Comparison of ENCODE assay signal across 8 cellular contexts in the genomic region with DNA sequence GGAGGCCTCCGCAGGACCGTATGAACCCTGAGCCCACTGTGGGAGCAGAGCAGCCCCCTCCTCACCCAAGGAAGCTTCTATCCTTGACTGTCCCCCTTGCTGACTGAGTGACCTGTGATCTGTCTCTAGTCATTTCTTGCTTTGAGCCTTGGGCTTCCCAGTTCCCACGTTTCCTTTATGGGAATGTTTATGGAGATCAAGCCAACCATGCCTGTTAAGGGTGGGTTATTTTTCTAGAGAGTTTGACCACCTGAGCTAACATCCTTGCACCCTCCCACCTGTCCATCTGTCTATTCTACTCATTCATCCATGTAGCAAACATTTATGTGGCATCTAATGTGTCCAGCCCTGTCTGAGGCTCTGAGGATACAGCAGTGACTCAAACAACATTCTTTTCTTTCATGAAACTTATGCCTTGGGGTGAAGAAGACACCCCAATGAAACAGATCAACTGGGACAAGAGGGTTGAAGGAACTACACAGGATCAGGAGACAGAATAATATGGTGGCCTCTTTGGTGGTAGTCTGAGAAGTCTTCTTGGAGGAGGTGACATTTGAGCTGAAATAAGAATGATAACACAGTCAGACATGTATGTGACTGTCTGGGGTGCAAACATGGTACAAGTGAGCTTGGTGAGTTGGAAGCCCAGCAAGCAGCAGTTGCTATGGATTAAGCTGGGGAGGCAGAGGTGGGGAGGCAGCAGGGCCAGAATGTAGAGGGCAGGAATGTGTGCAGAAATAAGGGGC. TPM values are rescaled to one million over a fixed set of nuclear protein-coding genes. Genes with fewer than 3 reads are reported as not detected.
DNase-seq lines count a peak whose midpoint lies in the region; ATAC-seq lines count a peak whose summit lies in the region.

No MANE protein-coding gene starts in this region.

- no peaks in the 10 kb centered on the region for H3K79me1 ChIP-seq in neuronal stem cell (ENCODE audit: low read depth, low read length)

- no peak overlapping the region for H2BK15ac ChIP-seq in neuronal stem cell (ENCODE audit: low read length)

- no peaks in the 10 kb centered on the region for H3K27me3 ChIP-seq in BLaER1 treated with 17β-estradiol and CSF1 and Interleukin-3, amounts not matched to agents 10 nM and 100 nM
- H3K27me3 ChIP-seq in neuronal stem cell (ENCODE audit: control insufficient read depth in 3 of 3, insufficient read depth in 3 of 3, low read depth in 1 of 3, low read length in 3 of 3), result no peaks in the 10 kb centered on the region

- H3K27ac ChIP-seq in BLaER1 treated with 17β-estradiol and CSF1 and Interleukin-3, amounts not matched to agents 10 nM and 100 nM, result peak overlapping the region in 10 of 11 experiments; percentile 17 to 78 (median 67); a peak in 15 of 22 replicates
- H3K27ac ChIP-seq in cingulate gyrus (ENCODE audit: low read depth, low read length) (peak overlapping the region; percentile 95), neuronal stem cell (replicated peaks; ENCODE audit: low read length) (peak overlapping the region; percentile 89)

- H4K20me1 ChIP-seq in BLaER1 treated with 17β-estradiol and CSF1 and Interleukin-3, amounts not matched to agents 10 nM and 100 nM, result peaks cover 0 to 8% (median 3%) of the 10 kb centered on the region in 11 experiments; a peak in 7 of 22 replicates

- H3K14ac ChIP-seq in neuronal stem cell (ENCODE audit: low read length), result peak overlapping the region; percentile 10

- peaks cover 5 to 33% (median 20%) of the 10 kb centered on the region in 11 experiments; a peak in 21 of 22 replicates for H3K36me3 ChIP-seq in BLaER1 treated with 17β-estradiol and CSF1 and Interleukin-3, amounts not matched to agents 10 nM and 100 nM
- H3K36me3 ChIP-seq in neuronal stem cell (replicated peaks in 1 of 2; ENCODE audit: control insufficient read depth in 2 of 2, insufficient read depth in 2 of 2, low read length in 2 of 2), result peaks cover 3 to 9% of the 10 kb centered on the region in 2 donors

- no peak overlapping the region for H2BK5ac ChIP-seq in neuronal stem cell (ENCODE audit: low read length)

- peak overlapping the region; percentile 61 for H2AFZ ChIP-seq in neuronal stem cell (ENCODE audit: low read length)

- H4K8ac ChIP-seq in neuronal stem cell (ENCODE audit: low read depth, low read length), result no peak overlapping the region

- DNase-seq in neuronal stem cell (ENCODE audit: low spot score) (no peak), NCI-H526 treated with DMSO at 0.1 percent for 48 hours (lab: John Stamatoyannopoulos, UW) (no peak)
- DNase-seq in stimulated activated CD4-positive, alpha-beta T cell treated with anti-CD3 and anti-CD28 coated beads, Interleukin-1b, Interleukin-23, amount 100 ng/mL, for 48 hours, result no peak

- peak overlapping the region in 4 of 10 experiments; percentile 3 to 47 (median 8); a peak in 4 of 20 replicates for H3K4me3 ChIP-seq in BLaER1 treated with 17β-estradiol and CSF1 and Interleukin-3, amounts not matched to agents 10 nM and 100 nM
- H3K4me3 ChIP-seq in neuronal stem cell (ENCODE audit: low read length in 2 of 2), result peak overlapping the region in 1 of 2 donors; percentile 3

- no peak overlapping the region for H4K91ac ChIP-seq in neuronal stem cell (ENCODE audit: low read depth, low read length, poor library complexity)

- H3K9ac ChIP-seq in BLaER1 treated with 17β-estradiol and CSF1 and Interleukin-3, amounts not matched to agents 10 nM and 100 nM, result peak overlapping the region in 8 of 11 experiments; percentile 4 to 73 (median 50); a peak in 9 of 22 replicates
- H3K9ac ChIP-seq in neuronal stem cell (ENCODE audit: low read depth, low read length, poor library complexity), result no peak overlapping the region

- H3K9me3 ChIP-seq in BLaER1 treated with 17β-estradiol and CSF1 and Interleukin-3, amounts not matched to agents 10 nM and 100 nM (replicated peaks in 1 of 11), result peaks cover 12 to 24% (median 18%) of the 10 kb centered on the region in 11 experiments
- peaks cover 10 to 24% of the 10 kb centered on the region in 2 donors for H3K9me3 ChIP-seq in neuronal stem cell (replicated peaks in 1 of 2; ENCODE audit: control insufficient read depth in 2 of 2, insufficient read depth in 1 of 2, low read depth in 1 of 2, low read length in 2 of 2)

- no peak overlapping the region for H3K23ac ChIP-seq in neuronal stem cell (ENCODE audit: low read depth, low read length, poor library complexity)

- peak overlapping the region; percentile 52 to 97 (median 86) for H3K4me2 ChIP-seq in BLaER1 treated with 17β-estradiol and CSF1 and Interleukin-3, amounts not matched to agents 10 nM and 100 nM
- H3K4me2 ChIP-seq in neuronal stem cell (ENCODE audit: insufficient read depth, low read length, poor library complexity, severe bottlenecking), result peak overlapping the region; percentile 40

- peaks cover 43 to 80% (median 62%) of the 10 kb centered on the region in 10 experiments for H3K4me1 ChIP-seq in BLaER1 treated with 17β-estradiol and CSF1 and Interleukin-3, amounts not matched to agents 10 nM and 100 nM
- peaks cover 13 to 22% of the 10 kb centered on the region in 2 donors for H3K4me1 ChIP-seq in neuronal stem cell (ENCODE audit: control insufficient read depth in 2 of 2, insufficient read depth in 1 of 2, low read depth in 1 of 2, low read length in 2 of 2)

- no peak overlapping the region for H3K4ac ChIP-seq in neuronal stem cell (ENCODE audit: low read length)

- ATAC-seq in HG02678 (IDR thresholded peaks at IDR 0.05; ENCODE audit: unreplicated experiment) (peak; percentile 16), GM18520 (IDR thresholded peaks at IDR 0.05; ENCODE audit: unreplicated experiment) (no peak), GM18868 (IDR thresholded peaks at IDR 0.05; ENCODE audit: unreplicated experiment) (no peak)

- H2BK12ac ChIP-seq in neuronal stem cell (ENCODE audit: low read length), result no peak overlapping the region

- no peak overlapping the region for H2AK5ac ChIP-seq in neuronal stem cell (ENCODE audit: low read depth, low read length)

- no CpG with 5 or more reads among the region's 3 CpGs for WGBS in neuronal stem cell (ENCODE audit: extremely low coverage in 2 of 2, insufficient read length in 2 of 2, insufficient replicate concordance in 1 of 2), 2 donors

- H3K18ac ChIP-seq in neuronal stem cell (ENCODE audit: low read length), result peak overlapping the region; percentile 73

- no peak overlapping the region for H2BK120ac ChIP-seq in neuronal stem cell (ENCODE audit: low read depth, low read length)

RNA-seq across cellular contexts. Expression of a gene that starts 30.5 kb away (rescaled TPM):
- polyA plus RNA-seq in neuronal stem cell (2013, experiment 1 of 2), result 65.3 TPM
- polyA plus RNA-seq in neuronal stem cell (2013, experiment 2 of 2), result 62.5 TPM
